Comparison of ENCODE assay signal across 1 cellular context in the genomic region with DNA sequence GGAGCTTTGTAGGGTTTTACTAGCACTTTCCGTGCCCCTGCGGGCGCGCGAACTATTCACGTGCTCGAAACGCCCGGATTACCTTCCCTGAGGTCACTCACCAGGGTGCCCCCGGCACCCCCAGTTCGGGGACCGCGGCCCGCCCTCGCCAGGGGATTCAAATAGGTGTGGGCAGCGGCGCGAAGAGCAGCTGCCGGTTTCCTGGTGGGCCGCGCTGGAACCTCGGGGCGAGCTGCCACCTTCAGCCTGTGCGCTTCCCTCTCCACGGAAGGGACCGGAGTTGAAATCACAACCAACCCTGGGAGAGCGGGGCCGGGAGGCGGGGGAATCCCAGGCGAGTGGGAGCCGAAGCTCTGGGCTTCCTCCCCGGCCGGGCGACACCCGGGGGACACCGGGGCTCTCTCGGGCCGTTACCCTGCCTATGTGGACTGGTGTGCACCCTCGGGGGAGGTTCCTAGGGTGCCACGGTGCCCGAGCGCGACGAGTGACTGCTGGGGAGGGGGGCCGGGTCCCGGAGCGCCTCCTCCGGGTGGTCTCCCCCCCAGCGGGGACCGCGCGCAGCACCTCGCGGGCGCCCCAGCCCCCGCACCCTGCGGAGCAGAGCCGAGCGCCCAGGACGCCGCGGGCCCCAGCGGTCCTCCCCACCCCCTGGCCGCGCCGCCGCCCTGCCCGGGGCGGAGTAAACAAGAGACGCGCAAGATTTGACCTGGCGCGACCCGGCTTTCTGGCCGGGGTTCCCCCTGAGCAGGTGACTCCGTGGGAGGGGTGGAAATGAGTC.
TF ChIP-seq lines count a peak whose summit lies in the region.

No MANE protein-coding gene starts in this region.

TF ChIP-seq in HepG2, 621 proteins besides CTCF, POLR2A, EP300 and RAD21 (continued from another document and continues in another):
- TF ChIP-seq, protein P1, sequence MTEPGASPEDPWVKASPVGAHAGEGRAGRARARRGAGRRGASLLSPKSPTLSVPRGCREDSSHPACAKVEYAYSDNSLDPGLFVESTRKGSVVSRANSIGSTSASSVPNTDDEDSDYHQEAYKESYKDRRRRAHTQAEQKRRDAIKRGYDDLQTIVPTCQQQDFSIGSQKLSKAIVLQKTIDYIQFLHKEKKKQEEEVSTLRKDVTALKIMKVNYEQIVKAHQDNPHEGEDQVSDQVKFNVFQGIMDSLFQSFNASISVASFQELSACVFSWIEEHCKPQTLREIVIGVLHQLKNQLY (CRISPR knock-in tag; IDR thresholded peaks at IDR 0.05): 0 out of 2 replicates have a peak, but pooled peaks have one; percentile 26
- TF ChIP-seq, protein P2, sequence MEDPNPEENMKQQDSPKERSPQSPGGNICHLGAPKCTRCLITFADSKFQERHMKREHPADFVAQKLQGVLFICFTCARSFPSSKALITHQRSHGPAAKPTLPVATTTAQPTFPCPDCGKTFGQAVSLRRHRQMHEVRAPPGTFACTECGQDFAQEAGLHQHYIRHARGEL (CRISPR knock-in tag; IDR thresholded peaks at IDR 0.05): no peak
- TF ChIP-seq STAT5B (CRISPR knock-in tag; IDR thresholded peaks at IDR 0.05) (no peak), ZNF776 (CRISPR knock-in tag; IDR thresholded peaks at IDR 0.05) (peak; percentile 52; the same call in 1 of the 2 replicates), KLF6 (CRISPR knock-in tag; IDR thresholded peaks at IDR 0.05) (peak; percentile 44; the same call in 1 of the 2 replicates), KLF16 (CRISPR knock-in tag; IDR thresholded peaks at IDR 0.05) (peak in 1 of 2 experiments; percentile 39; a peak in 1 of 4 replicates), HNF4A (CRISPR knock-in tag; IDR thresholded peaks at IDR 0.05) (no peak), MBD4 (IDR thresholded peaks at IDR 0.05; ENCODE audit: borderline replicate concordance, low read length) (no peak), ZNF354B (CRISPR knock-in tag; IDR thresholded peaks at IDR 0.05) (0 out of 2 replicates have a peak, but pooled peaks have one; percentile 23), NCOA1 (CRISPR knock-in tag; IDR thresholded peaks at IDR 0.05) (no peak), NFE2L1 (CRISPR knock-in tag; IDR thresholded peaks at IDR 0.05; ENCODE audit: borderline replicate concordance) (no peak), FOXJ3 (CRISPR knock-in tag; IDR thresholded peaks at IDR 0.05; ENCODE audit: borderline replicate concordance) (peak; percentile 61; the same call in 1 of the 2 replicates), TCF7 (IDR thresholded peaks at IDR 0.05; ENCODE audit: low read depth) (no peak; the same call in 1 of the 2 replicates), ONECUT2 (CRISPR knock-in tag; IDR thresholded peaks at IDR 0.05) (no peak), MIER2 (CRISPR knock-in tag; IDR thresholded peaks at IDR 0.05) (no peak), ZNF768 (CRISPR knock-in tag; IDR thresholded peaks at IDR 0.05) (peak; percentile 45), SIX4 (CRISPR knock-in tag; IDR thresholded peaks at IDR 0.05) (no peak), MXD3 (CRISPR knock-in tag; IDR thresholded peaks at IDR 0.05) (no peak; the same call in 1 of the 2 replicates), ZNF101 (CRISPR knock-in tag; IDR thresholded peaks at IDR 0.05; ENCODE audit: borderline replicate concordance, low read depth) (no peak), ELF4 (CRISPR knock-in tag; IDR thresholded peaks at IDR 0.05; ENCODE audit: borderline replicate concordance) (no peak), NFIB (CRISPR knock-in tag; IDR thresholded peaks at IDR 0.05; ENCODE audit: borderline replicate concordance) (no peak), GATAD1 (CRISPR knock-in tag; IDR thresholded peaks at IDR 0.05) (0 out of 2 replicates have a peak, but pooled peaks have one; percentile 24), CREB3 (CRISPR knock-in tag; IDR thresholded peaks at IDR 0.05) (no peak), ZIK1 (CRISPR knock-in tag; IDR thresholded peaks at IDR 0.05; ENCODE audit: borderline replicate concordance, low read depth) (no peak), ZNF672 (CRISPR knock-in tag; IDR thresholded peaks at IDR 0.05) (no peak), HNF4G (IDR thresholded peaks at IDR 0.05; ENCODE audit: borderline replicate concordance, low read depth, low read length) (no peak), HNF4G (CRISPR knock-in tag; IDR thresholded peaks at IDR 0.05; ENCODE audit: borderline replicate concordance, low read depth) (no peak), ZMYM4 (CRISPR knock-in tag; IDR thresholded peaks at IDR 0.05) (peak; percentile 78), ZNF12 (CRISPR knock-in tag; IDR thresholded peaks at IDR 0.05) (no peak), PHF8 (CRISPR knock-in tag; IDR thresholded peaks at IDR 0.05) (peak; percentile 51; the same call in 1 of the 2 replicates), TGIF2 (CRISPR knock-in tag; IDR thresholded peaks at IDR 0.05) (no peak), CREBL2 (CRISPR knock-in tag; IDR thresholded peaks at IDR 0.05; ENCODE audit: borderline replicate concordance) (0 out of 2 replicates have a peak, but pooled peaks have one; percentile 23), CREB1 (IDR thresholded peaks at IDR 0.05) (no peak), CREB1 (CRISPR knock-in tag; IDR thresholded peaks at IDR 0.05) (no peak), ATF7-NPFF (CRISPR knock-in tag; IDR thresholded peaks at IDR 0.05; ENCODE audit: low read depth) (no peak; the same call in 1 of the 2 replicates), BRD4 (CRISPR knock-in tag; IDR thresholded peaks at IDR 0.05) (no peak), IKZF5 (CRISPR knock-in tag; IDR thresholded peaks at IDR 0.05) (no peak), PITX1 (CRISPR knock-in tag; IDR thresholded peaks at IDR 0.05) (no peak; the same call in 1 of the 2 replicates), TEAD2 (CRISPR knock-in tag; IDR thresholded peaks at IDR 0.05) (no peak)
- TF ChIP-seq, protein P3, sequence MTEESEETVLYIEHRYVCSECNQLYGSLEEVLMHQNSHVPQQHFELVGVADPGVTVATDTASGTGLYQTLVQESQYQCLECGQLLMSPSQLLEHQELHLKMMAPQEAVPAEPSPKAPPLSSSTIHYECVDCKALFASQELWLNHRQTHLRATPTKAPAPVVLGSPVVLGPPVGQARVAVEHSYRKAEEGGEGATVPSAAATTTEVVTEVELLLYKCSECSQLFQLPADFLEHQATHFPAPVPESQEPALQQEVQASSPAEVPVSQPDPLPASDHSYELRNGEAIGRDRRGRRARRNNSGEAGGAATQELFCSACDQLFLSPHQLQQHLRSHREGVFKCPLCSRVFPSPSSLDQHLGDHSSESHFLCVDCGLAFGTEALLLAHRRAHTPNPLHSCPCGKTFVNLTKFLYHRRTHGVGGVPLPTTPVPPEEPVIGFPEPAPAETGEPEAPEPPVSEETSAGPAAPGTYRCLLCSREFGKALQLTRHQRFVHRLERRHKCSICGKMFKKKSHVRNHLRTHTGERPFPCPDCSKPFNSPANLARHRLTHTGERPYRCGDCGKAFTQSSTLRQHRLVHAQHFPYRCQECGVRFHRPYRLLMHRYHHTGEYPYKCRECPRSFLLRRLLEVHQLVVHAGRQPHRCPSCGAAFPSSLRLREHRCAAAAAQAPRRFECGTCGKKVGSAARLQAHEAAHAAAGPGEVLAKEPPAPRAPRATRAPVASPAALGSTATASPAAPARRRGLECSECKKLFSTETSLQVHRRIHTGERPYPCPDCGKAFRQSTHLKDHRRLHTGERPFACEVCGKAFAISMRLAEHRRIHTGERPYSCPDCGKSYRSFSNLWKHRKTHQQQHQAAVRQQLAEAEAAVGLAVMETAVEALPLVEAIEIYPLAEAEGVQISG (CRISPR knock-in tag; IDR thresholded peaks at IDR 0.05): peak; percentile 80
- TF ChIP-seq, protein P4, sequence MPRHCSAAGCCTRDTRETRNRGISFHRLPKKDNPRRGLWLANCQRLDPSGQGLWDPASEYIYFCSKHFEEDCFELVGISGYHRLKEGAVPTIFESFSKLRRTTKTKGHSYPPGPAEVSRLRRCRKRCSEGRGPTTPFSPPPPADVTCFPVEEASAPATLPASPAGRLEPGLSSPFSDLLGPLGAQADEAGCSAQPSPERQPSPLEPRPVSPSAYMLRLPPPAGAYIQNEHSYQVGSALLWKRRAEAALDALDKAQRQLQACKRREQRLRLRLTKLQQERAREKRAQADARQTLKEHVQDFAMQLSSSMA (CRISPR knock-in tag; IDR thresholded peaks at IDR 0.05): no peak
- TF ChIP-seq, protein P5, sequence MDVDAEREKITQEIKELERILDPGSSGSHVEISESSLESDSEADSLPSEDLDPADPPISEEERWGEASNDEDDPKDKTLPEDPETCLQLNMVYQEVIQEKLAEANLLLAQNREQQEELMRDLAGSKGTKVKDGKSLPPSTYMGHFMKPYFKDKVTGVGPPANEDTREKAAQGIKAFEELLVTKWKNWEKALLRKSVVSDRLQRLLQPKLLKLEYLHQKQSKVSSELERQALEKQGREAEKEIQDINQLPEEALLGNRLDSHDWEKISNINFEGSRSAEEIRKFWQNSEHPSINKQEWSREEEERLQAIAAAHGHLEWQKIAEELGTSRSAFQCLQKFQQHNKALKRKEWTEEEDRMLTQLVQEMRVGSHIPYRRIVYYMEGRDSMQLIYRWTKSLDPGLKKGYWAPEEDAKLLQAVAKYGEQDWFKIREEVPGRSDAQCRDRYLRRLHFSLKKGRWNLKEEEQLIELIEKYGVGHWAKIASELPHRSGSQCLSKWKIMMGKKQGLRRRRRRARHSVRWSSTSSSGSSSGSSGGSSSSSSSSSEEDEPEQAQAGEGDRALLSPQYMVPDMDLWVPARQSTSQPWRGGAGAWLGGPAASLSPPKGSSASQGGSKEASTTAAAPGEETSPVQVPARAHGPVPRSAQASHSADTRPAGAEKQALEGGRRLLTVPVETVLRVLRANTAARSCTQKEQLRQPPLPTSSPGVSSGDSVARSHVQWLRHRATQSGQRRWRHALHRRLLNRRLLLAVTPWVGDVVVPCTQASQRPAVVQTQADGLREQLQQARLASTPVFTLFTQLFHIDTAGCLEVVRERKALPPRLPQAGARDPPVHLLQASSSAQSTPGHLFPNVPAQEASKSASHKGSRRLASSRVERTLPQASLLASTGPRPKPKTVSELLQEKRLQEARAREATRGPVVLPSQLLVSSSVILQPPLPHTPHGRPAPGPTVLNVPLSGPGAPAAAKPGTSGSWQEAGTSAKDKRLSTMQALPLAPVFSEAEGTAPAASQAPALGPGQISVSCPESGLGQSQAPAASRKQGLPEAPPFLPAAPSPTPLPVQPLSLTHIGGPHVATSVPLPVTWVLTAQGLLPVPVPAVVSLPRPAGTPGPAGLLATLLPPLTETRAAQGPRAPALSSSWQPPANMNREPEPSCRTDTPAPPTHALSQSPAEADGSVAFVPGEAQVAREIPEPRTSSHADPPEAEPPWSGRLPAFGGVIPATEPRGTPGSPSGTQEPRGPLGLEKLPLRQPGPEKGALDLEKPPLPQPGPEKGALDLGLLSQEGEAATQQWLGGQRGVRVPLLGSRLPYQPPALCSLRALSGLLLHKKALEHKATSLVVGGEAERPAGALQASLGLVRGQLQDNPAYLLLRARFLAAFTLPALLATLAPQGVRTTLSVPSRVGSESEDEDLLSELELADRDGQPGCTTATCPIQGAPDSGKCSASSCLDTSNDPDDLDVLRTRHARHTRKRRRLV (CRISPR knock-in tag; IDR thresholded peaks at IDR 0.05): peak; percentile 48; the same call in 1 of the 2 replicates
- TF ChIP-seq, protein P6, sequence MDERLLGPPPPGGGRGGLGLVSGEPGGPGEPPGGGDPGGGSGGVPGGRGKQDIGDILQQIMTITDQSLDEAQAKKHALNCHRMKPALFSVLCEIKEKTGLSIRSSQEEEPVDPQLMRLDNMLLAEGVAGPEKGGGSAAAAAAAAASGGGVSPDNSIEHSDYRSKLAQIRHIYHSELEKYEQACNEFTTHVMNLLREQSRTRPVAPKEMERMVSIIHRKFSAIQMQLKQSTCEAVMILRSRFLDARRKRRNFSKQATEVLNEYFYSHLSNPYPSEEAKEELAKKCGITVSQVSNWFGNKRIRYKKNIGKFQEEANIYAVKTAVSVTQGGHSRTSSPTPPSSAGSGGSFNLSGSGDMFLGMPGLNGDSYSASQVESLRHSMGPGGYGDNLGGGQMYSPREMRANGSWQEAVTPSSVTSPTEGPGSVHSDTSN (CRISPR knock-in tag; IDR thresholded peaks at IDR 0.05): no peak
- TF ChIP-seq, protein P7, sequence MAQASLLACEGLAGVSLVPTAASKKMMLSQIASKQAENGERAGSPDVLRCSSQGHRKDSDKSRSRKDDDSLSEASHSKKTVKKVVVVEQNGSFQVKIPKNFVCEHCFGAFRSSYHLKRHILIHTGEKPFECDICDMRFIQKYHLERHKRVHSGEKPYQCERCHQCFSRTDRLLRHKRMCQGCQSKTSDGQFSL (CRISPR knock-in tag; IDR thresholded peaks at IDR 0.05): no peak
- TF ChIP-seq, protein P8, sequence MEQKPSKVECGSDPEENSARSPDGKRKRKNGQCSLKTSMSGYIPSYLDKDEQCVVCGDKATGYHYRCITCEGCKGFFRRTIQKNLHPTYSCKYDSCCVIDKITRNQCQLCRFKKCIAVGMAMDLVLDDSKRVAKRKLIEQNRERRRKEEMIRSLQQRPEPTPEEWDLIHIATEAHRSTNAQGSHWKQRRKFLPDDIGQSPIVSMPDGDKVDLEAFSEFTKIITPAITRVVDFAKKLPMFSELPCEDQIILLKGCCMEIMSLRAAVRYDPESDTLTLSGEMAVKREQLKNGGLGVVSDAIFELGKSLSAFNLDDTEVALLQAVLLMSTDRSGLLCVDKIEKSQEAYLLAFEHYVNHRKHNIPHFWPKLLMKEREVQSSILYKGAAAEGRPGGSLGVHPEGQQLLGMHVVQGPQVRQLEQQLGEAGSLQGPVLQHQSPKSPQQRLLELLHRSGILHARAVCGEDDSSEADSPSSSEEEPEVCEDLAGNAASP (CRISPR knock-in tag; IDR thresholded peaks at IDR 0.05; ENCODE audit: borderline replicate concordance): peak; percentile 99
